Comparison of ENCODE assay signal across 31 cellular contexts in genomic region chr14:31479026-31479425, GRCh38. TPM values are rescaled to one million over a fixed set of nuclear protein-coding genes. Genes with fewer than 3 reads are reported as not detected.
"Had no signal": no experiment of that assay in that cellular context is flagged by ENCODE, and none has a peak within 500 bp of the region (broad histone marks: within the 10 kb centered on the region; RNA-seq: fewer than 3 reads in every experiment).

No MANE protein-coding gene starts in this region.

- ATAC-seq: activated CD8-positive, alpha-beta T cell treated with anti-CD3 and anti-CD28 coated beads, Interleukin-2, amount 10 ng/mL, durations not matched to agents 7 days and 5 days; lower lobe of right lung; naive thymus-derived CD4-positive, alpha-beta T cell; SK-N-SH treated with all-trans-retinoic acid at 6 μM for 48 hours had no signal

- FAIRE-seq: islet of Langerhans had no signal

- H3K27ac Mint-ChIP-seq: activated CD8-positive, alpha-beta T cell treated with anti-CD3 and anti-CD28 coated beads, Interleukin-2, amount 10 ng/mL, durations not matched to agents 7 days and 5 days; activated naive CD8-positive, alpha-beta T cell; activated T-helper 1 cell treated with anti-CD3 and anti-CD28 coated beads, Interleukin-12 subunit alpha, Interleukin-12 subunit beta, Interleukin-2, Interleukin-4 antibody, amounts not matched to agents 30 ng/mL and 10 ng/mL and 1 ng/mL, durations not matched to agents 14 hours and 24 hours and 36 hours; neural progenitor cell had no signal

- H3K4me1 Mint-ChIP-seq: naive thymus-derived CD4-positive, alpha-beta T cell had no signal

- H3K4me3 Mint-ChIP-seq: activated CD8-positive, alpha-beta T cell treated with anti-CD3 and anti-CD28 coated beads, Interleukin-2, amount 10 ng/mL, durations not matched to agents 7 days and 5 days; activated naive CD8-positive, alpha-beta T cell; activated T-helper 1 cell treated with anti-CD3 and anti-CD28 coated beads, Interleukin-12 subunit alpha, Interleukin-12 subunit beta, Interleukin-2, Interleukin-4 antibody, amounts not matched to agents 30 ng/mL and 10 ng/mL and 1 ng/mL, durations not matched to agents 14 hours and 24 hours and 36 hours; naive thymus-derived CD4-positive, alpha-beta T cell; neural progenitor cell had no signal

- DNase-seq: activated CD4-positive, alpha-beta T cell treated with anti-CD3 and anti-CD28 coated beads, Interleukin-2, amount 50 U/mL, for 1 hour; activated CD4-positive, CD25-positive, alpha-beta regulatory T cell treated with anti-CD3 and anti-CD28 coated beads, Interleukin-2, amount 50 U/mL, for 72 hours; activated CD8-positive, alpha-beta T cell treated with anti-CD3 and anti-CD28 coated beads, Interleukin-2, amount 10 ng/mL, durations not matched to agents 7 days and 5 days; activated naive CD4-positive, alpha-beta T cell; adrenal gland; effector CD4-positive, alpha-beta T cell; erythroblast; foreskin fibroblast; glutamatergic neuron; lower lobe of right lung; naive thymus-derived CD4-positive, alpha-beta T cell; retina; sigmoid colon; stimulated activated CD4-positive, alpha-beta T cell treated with anti-CD3 and anti-CD28 coated beads, Interleukin-15, amount 100 ng/mL, for 24 hours; stimulated activated CD4-positive, alpha-beta T cell treated with anti-CD3 and anti-CD28 coated beads, Interleukin-4, amount 100 ng/mL, for 1 hour; stimulated activated naive CD4-positive, alpha-beta T cell; thyroid gland; WERI-Rb-1 had no signal

- H3K9me3 Mint-ChIP-seq: activated T-helper 1 cell treated with anti-CD3 and anti-CD28 coated beads, Interleukin-12 subunit alpha, Interleukin-12 subunit beta, Interleukin-2, Interleukin-4 antibody, amounts not matched to agents 30 ng/mL and 10 ng/mL and 1 ng/mL, durations not matched to agents 14 hours and 24 hours and 36 hours had no signal

- H3K27ac ChIP-seq: adrenal gland, lower lobe of right lung, neural progenitor cell, sigmoid colon, thyroid gland, WERI-Rb-1 had no signal

- H3K36me3 Mint-ChIP-seq: activated naive CD8-positive, alpha-beta T cell; neural progenitor cell had no signal

RNA-seq across cellular contexts. Expression of gene GPR33, which starts 8.8 kb away (rescaled TPM):
- total RNA-seq: activated CD8-positive, alpha-beta T cell treated with anti-CD3 and anti-CD28 coated beads, Interleukin-2, amount 10 ng/mL, durations not matched to agents 7 days and 5 days; activated T-helper 1 cell treated with anti-CD3 and anti-CD28 coated beads, Interleukin-12 subunit alpha, Interleukin-12 subunit beta, Interleukin-2, Interleukin-4 antibody, amounts not matched to agents 30 ng/mL and 10 ng/mL and 1 ng/mL, durations not matched to agents 14 hours and 24 hours and 36 hours; adrenal gland; cerebellum; fibroblast of lung; lower lobe of right lung; mesenteric fat pad; omental fat pad; posterior vena cava; sigmoid colon; smooth muscle cell; T-helper 2 cell treated with Interferon-gamma antibody and Interleukin-4, amounts not matched to agents 100 ng/mL and 5 ng/mL, for 36 hours; thyroid gland; ureter had no signal
